7 cellular contexts compared by ENCODE assay signal in the genomic region with DNA sequence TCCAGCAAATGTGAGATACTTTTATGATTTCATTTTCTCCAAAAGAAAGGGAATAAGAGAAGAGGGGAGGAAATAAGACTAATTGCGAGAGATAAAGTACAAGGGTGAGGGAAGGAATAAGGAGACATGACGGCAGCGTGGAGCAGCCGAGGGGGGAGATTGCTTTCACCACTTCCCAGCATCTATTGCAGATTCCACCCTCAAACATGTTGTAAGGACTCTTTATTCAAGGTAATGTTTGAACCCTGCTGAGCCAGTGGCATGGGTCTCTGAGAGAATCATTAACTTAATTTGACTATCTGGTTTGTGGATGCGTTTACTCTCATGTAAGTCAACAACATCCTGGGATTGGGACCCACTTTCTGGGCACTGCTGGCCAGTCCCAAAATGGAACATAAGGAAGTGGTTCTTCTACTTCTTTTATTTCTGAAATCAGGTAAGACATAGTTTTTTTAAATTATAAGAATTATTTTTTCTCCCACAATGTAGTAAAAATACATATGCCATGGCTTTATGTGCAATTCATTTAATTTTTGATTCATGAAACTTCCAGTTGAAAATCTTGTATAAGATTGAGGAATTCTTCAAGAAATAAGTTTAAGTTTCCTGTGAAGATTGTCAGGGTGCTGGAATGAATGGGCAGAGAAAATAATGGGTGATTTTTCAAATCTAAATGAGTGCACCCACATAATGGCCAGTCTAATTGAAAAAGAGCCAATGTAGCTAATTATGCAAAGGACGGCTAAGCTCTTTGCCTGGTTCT. TPM values are rescaled to one million over a fixed set of nuclear protein-coding genes. Genes with fewer than 3 reads are reported as not detected.
"Had no signal": no experiment of that assay in that cellular context is flagged by ENCODE, and none has a peak within 500 bp of the region (broad histone marks: within the 10 kb centered on the region; RNA-seq: fewer than 3 reads in every experiment).

PLG (plus strand) TSS at position 327 of the 763 bp plus-strand sequence; CDS start at position 388, 61 bp downstream.

RNA-seq across cellular contexts. Expression of gene PLG, which starts in this region (rescaled TPM):
- total RNA-seq: activated CD4-positive, alpha-beta T cell treated with anti-CD3 and anti-CD28 coated beads for 36 hours; body of pancreas; bronchial epithelial cell; cardiac muscle cell; T-helper 17 cell; T-helper 2 cell treated with Interferon-gamma antibody and Interleukin-4, amounts not matched to agents 100 ng/mL and 5 ng/mL, for 36 hours had no signal
- polyA plus RNA-seq: adipose tissue had no signal
